ENCODE assay signal across 9 cellular contexts in the genomic region with DNA sequence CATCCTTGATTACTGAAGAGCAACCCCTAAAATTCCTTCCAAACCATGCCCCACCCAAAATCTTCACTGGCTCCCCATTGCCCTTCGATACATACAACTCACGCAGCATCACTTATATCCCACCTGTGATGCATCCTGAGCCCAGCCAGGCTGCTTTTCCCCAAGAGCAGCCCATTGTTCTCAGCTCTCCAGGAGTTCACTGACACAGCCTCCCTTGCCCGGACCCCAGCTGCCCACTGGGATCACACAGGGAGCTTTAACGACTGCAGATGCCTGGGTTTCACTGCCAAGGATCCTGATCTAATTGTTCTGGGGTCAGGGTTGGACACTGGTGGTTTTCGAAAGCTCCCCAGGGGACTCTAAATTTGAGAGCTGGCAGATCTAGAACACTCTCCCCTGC. TPM values are rescaled to one million over a fixed set of nuclear protein-coding genes. Genes with fewer than 3 reads are reported as not detected.
DNase-seq lines count a peak whose midpoint lies in the region; ATAC-seq and TF ChIP-seq lines count a peak whose summit lies in the region.
"Not testable (repeated sequence)": the region's sequence is repeated elsewhere in the genome, so short reads cannot be mapped to it uniquely, and the experiment has no call there.
"Had no signal": no experiment of that assay in that cellular context is flagged by ENCODE, and none has a peak within 500 bp of the region (broad histone marks: within the 10 kb centered on the region; RNA-seq: fewer than 3 reads in every experiment).

No MANE protein-coding gene starts in this region.

- H3K27me3 Mint-ChIP-seq in WTC11 (ENCODE audit: low read depth) = not testable (repeated sequence)
- H3K27me3 Mint-ChIP-seq in natural killer cell treated with Interleukin-12 subunit alpha and Interleukin-12 subunit beta and Interleukin-15 and Interleukin-18, amount 100 ng/mL, for 72 hours = peaks cover 11 to 16% of the 10 kb centered on the region in 2 donors

- TF ChIP-seq CTCF in WTC11 (IDR thresholded peaks at IDR 0.05) = not testable (repeated sequence)

- H3K36me3 Mint-ChIP-seq in WTC11; natural killer cell treated with Interleukin-12 subunit alpha and Interleukin-12 subunit beta and Interleukin-15 and Interleukin-18, amount 100 ng/mL, for 72 hours: not testable (repeated sequence)

- H3K9ac ChIP-seq in BLaER1 = not testable (repeated sequence)

- H3K4me3 Mint-ChIP-seq in WTC11; natural killer cell treated with Interleukin-12 subunit alpha and Interleukin-12 subunit beta and Interleukin-15 and Interleukin-18, amount 100 ng/mL, for 72 hours: not testable (repeated sequence)

- H3K9me3 ChIP-seq in BLaER1 = not testable (repeated sequence)

- not testable (repeated sequence) for H3K27ac Mint-ChIP-seq in WTC11; natural killer cell treated with Interleukin-12 subunit alpha and Interleukin-12 subunit beta and Interleukin-15 and Interleukin-18, amount 100 ng/mL, for 72 hours

- not testable (repeated sequence) for H3K27ac ChIP-seq in BLaER1
- H3K27ac ChIP-seq in cingulate gyrus (ENCODE audit: low read depth, low read length) (peak overlapping the region; percentile 67), temporal lobe (ENCODE audit: low read depth, low read length) (peak overlapping the region; percentile 58)

- not testable (repeated sequence) for H3K27me3 ChIP-seq in BLaER1

- not testable (repeated sequence) for H4K20me1 ChIP-seq in BLaER1

- not testable (repeated sequence) for H3K36me3 ChIP-seq in BLaER1

- POLR2A ChIA-PET in WTC11 (lab: Charles Lee) = not testable (repeated sequence)

- DNase-seq in NCI-H1092 (lab: John Stamatoyannopoulos, UW) (peak; percentile 25), NCI-H146 (lab: John Stamatoyannopoulos, UW) (peak; percentile 81), NCI-H345 treated with DMSO at 0.1 percent for 48 hours (lab: John Stamatoyannopoulos, UW; ENCODE audit: unreplicated experiment) (peak; percentile 11)
- not testable (repeated sequence) for DNase-seq in WTC11 (ENCODE audit: low spot score)
- DNase-seq in natural killer cell treated with Interleukin-12 subunit alpha and Interleukin-12 subunit beta and Interleukin-15 and Interleukin-18, amount 100 ng/mL, for 72 hours (ENCODE audit: low spot score) = peak; percentile 51

- H3K4me3 ChIP-seq in BLaER1 = not testable (repeated sequence)

- CTCF ChIA-PET in WTC11 (lab: Charles Lee) = interaction anchor here (0.8 kb wide), 1 partner anchor 44 kb away, joined by 3 read pairs; no protein-coding TSS in a partner anchor

- not testable (repeated sequence) for ATAC-seq in WTC11; natural killer cell treated with Interleukin-12 subunit alpha and Interleukin-12 subunit beta and Interleukin-15 and Interleukin-18, amount 100 ng/mL, for 72 hours

- peaks cover 12% of the 10 kb centered on the region for H3K4me1 ChIP-seq in BLaER1

- 0 out of 2 replicates have a peak overlapping the region, but pooled peaks have one; percentile 9 for H3K4me2 ChIP-seq in BLaER1

- H3K9me3 Mint-ChIP-seq in WTC11; natural killer cell treated with Interleukin-12 subunit alpha and Interleukin-12 subunit beta and Interleukin-15 and Interleukin-18, amount 100 ng/mL, for 72 hours: not testable (repeated sequence)

- H3K4me1 Mint-ChIP-seq in WTC11 = peaks cover 23% of the 10 kb centered on the region
- H3K4me1 Mint-ChIP-seq in natural killer cell treated with Interleukin-12 subunit alpha and Interleukin-12 subunit beta and Interleukin-15 and Interleukin-18, amount 100 ng/mL, for 72 hours (ENCODE audit: low read depth in 2 of 2) = not testable (repeated sequence)

TF ChIP-seq in WTC11, 78 proteins besides CTCF, POLR2A, EP300 and RAD21:
- TF ChIP-seq ZNF423 (CRISPR knock-in tag; IDR thresholded peaks at IDR 0.05) = peak; percentile 68

RNA-seq across cellular contexts. Expression of gene DSCAML1, which starts 33.6 kb away (rescaled TPM):
- total RNA-seq in WTC11 (2021) = 0.25 to 0.90 TPM (median 0.82 TPM) in 3 replicates
- total RNA-seq in natural killer cell treated with Interleukin-12 subunit alpha and Interleukin-12 subunit beta and Interleukin-15 and Interleukin-18, amount 100 ng/mL, for 72 hours = under 1 TPM in 1 of 2 donors, not detected in 1; 0.08 TPM
- total RNA-seq in temporal lobe = 9.1 TPM
- total RNA-seq: Caco-2 had no signal
